15 cellular contexts compared by ENCODE assay signal in the genomic region with DNA sequence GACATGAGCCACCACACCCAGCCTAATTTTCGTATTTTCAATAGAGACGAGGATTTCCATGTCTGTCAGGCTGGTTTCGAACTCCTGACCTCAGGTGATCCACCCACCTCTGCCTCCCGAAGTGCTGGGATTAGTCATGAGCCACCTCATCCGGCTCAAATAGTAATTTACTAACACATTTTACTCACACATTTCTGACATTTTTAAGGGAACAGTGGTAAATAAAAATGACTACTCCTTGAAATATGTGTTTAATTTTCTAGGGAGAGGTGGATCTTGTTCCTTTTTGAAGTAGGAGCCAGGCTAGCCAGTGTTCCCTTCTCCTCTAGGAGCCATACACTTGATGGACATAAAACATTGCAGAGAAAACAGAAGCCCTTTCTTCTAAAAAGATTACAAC. TPM values are rescaled to one million over a fixed set of nuclear protein-coding genes. Genes with fewer than 3 reads are reported as not detected.
DNase-seq lines count a peak whose midpoint lies in the region; ATAC-seq and TF ChIP-seq lines count a peak whose summit lies in the region.
"Had no signal": no experiment of that assay in that cellular context is flagged by ENCODE, and none has a peak within 500 bp of the region (broad histone marks: within the 10 kb centered on the region; RNA-seq: fewer than 3 reads in every experiment).

No MANE protein-coding gene starts in this region.

- H3K36me3 ChIP-seq in HCT116 (ENCODE audit: control insufficient read depth in 1 of 2, insufficient read depth in 2 of 2, low read length in 2 of 2): no peaks in the 10 kb centered on the region
- H3K36me3 ChIP-seq: gastrocnemius medialis, pancreas had no signal

- no TSS peak for BruUV-seq in HCT116 (replicated peaks; lab: Mats Ljungman, UMichigan)

- H4K20me1 ChIP-seq in HCT116 (ENCODE audit: insufficient read depth): no peaks in the 10 kb centered on the region

- H2AFZ ChIP-seq in HCT116 (ENCODE audit: low read depth, low read length, poor library complexity, severe bottlenecking): no peak overlapping the region

- TF ChIP-seq CTCF in HCT116 (IDR thresholded peaks at IDR 0.05 in 2 of 3, conservative IDR thresholded peaks at IDR 0.05 in 1 of 3; ENCODE audit: borderline replicate concordance in 1 of 3, insufficient read depth in 1 of 3, low read depth in 2 of 3, low read length in 2 of 3) (no peak), fibroblast of villous mesenchyme (IDR thresholded peaks at IDR 0.05; ENCODE audit: insufficient read depth, low read depth, low read length) (no peak)

- peak overlapping the region; percentile 53 for H3K4me2 ChIP-seq in HCT116 (ENCODE audit: low read length)

- CTCF ChIA-PET in HCT116 (lab: Charles Lee): no interaction called here

- H3K9me3 ChIP-seq in HCT116 (ENCODE audit: control insufficient read depth in 1 of 2, insufficient read depth in 1 of 2, low read depth in 1 of 2, low read length in 2 of 2): no peaks in the 10 kb centered on the region
- H3K9me3 ChIP-seq: gastrocnemius medialis, mucosa of descending colon, pancreas had no signal

- peak overlapping the region; percentile 63 for H3K27ac ChIP-seq in HCT116 (ENCODE audit: low read depth, low read length)
- H3K27ac ChIP-seq: gastrocnemius medialis, pancreas had no signal

- ATAC-seq in HCT116 (peak; percentile 80), GM18907 (IDR thresholded peaks at IDR 0.05; ENCODE audit: unreplicated experiment) (no peak)
- ATAC-seq: gastrocnemius medialis, mucosa of descending colon, pancreas had no signal

- POLR2A ChIA-PET in HCT116 (lab: Charles Lee): interaction anchor here (0.8 kb wide), 1 partner anchor 14 kb away, joined by 3 read pairs; no protein-coding TSS in a partner anchor

- H3K4me3 ChIP-seq in HCT116 (replicated peaks in 1 of 2; ENCODE audit: low read depth in 1 of 2, low read length in 2 of 2): no peak overlapping the region
- no peak overlapping the region for H3K4me3 ChIP-seq in fibroblast of villous mesenchyme (ENCODE audit: low read depth, low read length)
- H3K4me3 ChIP-seq: gastrocnemius medialis, mucosa of descending colon, pancreas had no signal

- peak; percentile 96 for DNase-seq in A172 (ENCODE audit: low spot score)
- peak; percentile 56 for DNase-seq in HCT116 (ENCODE audit: low read depth, low spot score)
- DNase-seq in SW 1271 (lab: John Stamatoyannopoulos, UW): peak; percentile 60 to 93
- DNase-seq in fibroblast of villous mesenchyme (ENCODE audit: low read depth): peak; percentile 66
- no peak for DNase-seq in hippocampal formation (lab: John Stamatoyannopoulos, UW)
- DNase-seq in middle frontal gyrus (ENCODE audit: extremely low spot score, low spot score): no peak
- no peak for DNase-seq in NCI-H128 (lab: John Stamatoyannopoulos, UW; ENCODE audit: unreplicated experiment)
- DNase-seq: activated CD4-positive, alpha-beta T cell treated with anti-CD3 and anti-CD28 coated beads, Interleukin-2, amount 10 ng/mL, durations not matched to agents 24 days and 14 days; amniotic stem cell; gastrocnemius medialis; immature natural killer cell; mucosa of descending colon; NCI-H1417 treated with DMSO at 0.1 percent for 48 hours; pancreas had no signal

- RAD21 ChIA-PET in HCT116 (lab: Charles Lee; ENCODE audit: low non-redundant PET in 1 of 2, low total read pairs in 2 of 2, uncharacterized antibody in 2 of 2, unreplicated experiment in 2 of 2): no interaction called here

- H3K79me2 ChIP-seq in HCT116 (ENCODE audit: insufficient read depth, low read length): no peaks in the 10 kb centered on the region

- H3K4me1 ChIP-seq in HCT116 (ENCODE audit: control insufficient read depth in 1 of 2, insufficient read depth in 2 of 2, low read length in 2 of 2): peaks cover 12 to 55% of the 10 kb centered on the region in 2 experiments
- H3K4me1 ChIP-seq: pancreas had no signal

- no peak; the same call in 1 of the 2 replicates for TF ChIP-seq RAD21 in HCT116 (IDR thresholded peaks at IDR 0.05; ENCODE audit: low read depth)

- H3K9me2 ChIP-seq in HCT116 (ENCODE audit: insufficient read depth): no peaks in the 10 kb centered on the region; the same call in 1 of the 2 replicates

- H3K27me3 ChIP-seq in HCT116 (ENCODE audit: insufficient read depth, low read length): no peaks in the 10 kb centered on the region
- H3K27me3 ChIP-seq: gastrocnemius medialis, pancreas had no signal

- intact Hi-C loops in HCT116 (cut with micrococcal nuclease): loop anchor here (5.0 kb wide), 1 partner anchor 51 kb away; no protein-coding TSS in a partner anchor

- TF ChIP-seq POLR2A in HCT116 (IDR thresholded peaks at IDR 0.05; ENCODE audit: borderline replicate concordance, extremely low read depth, insufficient read depth, insufficient read length): no peak

- H3K9ac ChIP-seq in HCT116 (ENCODE audit: low read length): no peak overlapping the region

TF ChIP-seq in HCT116, 20 proteins besides CTCF, POLR2A, EP300 and RAD21 (continues in another document):
- no peak for TF ChIP-seq EZH2phosphoT487 (IDR thresholded peaks at IDR 0.05; ENCODE audit: borderline replicate concordance)
- no peak; the same call in 1 of the 2 replicates for TF ChIP-seq CEBPB (IDR thresholded peaks at IDR 0.05; ENCODE audit: low read depth)
- TF ChIP-seq SP1 (IDR thresholded peaks at IDR 0.05; ENCODE audit: low read depth): peak; percentile 70
- TF ChIP-seq, protein P1, sequence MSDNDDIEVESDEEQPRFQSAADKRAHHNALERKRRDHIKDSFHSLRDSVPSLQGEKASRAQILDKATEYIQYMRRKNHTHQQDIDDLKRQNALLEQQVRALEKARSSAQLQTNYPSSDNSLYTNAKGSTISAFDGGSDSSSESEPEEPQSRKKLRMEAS (IDR thresholded peaks at IDR 0.05): no peak
- TF ChIP-seq, protein P2, sequence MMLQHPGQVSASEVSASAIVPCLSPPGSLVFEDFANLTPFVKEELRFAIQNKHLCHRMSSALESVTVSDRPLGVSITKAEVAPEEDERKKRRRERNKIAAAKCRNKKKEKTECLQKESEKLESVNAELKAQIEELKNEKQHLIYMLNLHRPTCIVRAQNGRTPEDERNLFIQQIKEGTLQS (IDR thresholded peaks at IDR 0.05): no peak
- TF ChIP-seq FOSL1 (IDR thresholded peaks at IDR 0.05; ENCODE audit: low read depth): peak; percentile 79
- TF ChIP-seq ZFX (IDR thresholded peaks at IDR 0.05): no peak
- no peak for TF ChIP-seq ELF1 (IDR thresholded peaks at IDR 0.05; ENCODE audit: borderline replicate concordance, low read depth)
- 0 out of 2 replicates have a peak, but pooled peaks have one; percentile 38 for TF ChIP-seq CBX3 (IDR thresholded peaks at IDR 0.05; ENCODE audit: low read depth)
- no peak for TF ChIP-seq EZH2 (IDR thresholded peaks at IDR 0.05)
- TF ChIP-seq SIN3A (IDR thresholded peaks at IDR 0.05; ENCODE audit: low read depth): no peak
- peak; percentile 85 for TF ChIP-seq EGR1 (IDR thresholded peaks at IDR 0.05; ENCODE audit: low read depth)
- no peak for TF ChIP-seq YY1 (IDR thresholded peaks at IDR 0.05; ENCODE audit: extremely low read depth, insufficient replicate concordance, low read depth, low read length)
- TF ChIP-seq, protein P3, sequence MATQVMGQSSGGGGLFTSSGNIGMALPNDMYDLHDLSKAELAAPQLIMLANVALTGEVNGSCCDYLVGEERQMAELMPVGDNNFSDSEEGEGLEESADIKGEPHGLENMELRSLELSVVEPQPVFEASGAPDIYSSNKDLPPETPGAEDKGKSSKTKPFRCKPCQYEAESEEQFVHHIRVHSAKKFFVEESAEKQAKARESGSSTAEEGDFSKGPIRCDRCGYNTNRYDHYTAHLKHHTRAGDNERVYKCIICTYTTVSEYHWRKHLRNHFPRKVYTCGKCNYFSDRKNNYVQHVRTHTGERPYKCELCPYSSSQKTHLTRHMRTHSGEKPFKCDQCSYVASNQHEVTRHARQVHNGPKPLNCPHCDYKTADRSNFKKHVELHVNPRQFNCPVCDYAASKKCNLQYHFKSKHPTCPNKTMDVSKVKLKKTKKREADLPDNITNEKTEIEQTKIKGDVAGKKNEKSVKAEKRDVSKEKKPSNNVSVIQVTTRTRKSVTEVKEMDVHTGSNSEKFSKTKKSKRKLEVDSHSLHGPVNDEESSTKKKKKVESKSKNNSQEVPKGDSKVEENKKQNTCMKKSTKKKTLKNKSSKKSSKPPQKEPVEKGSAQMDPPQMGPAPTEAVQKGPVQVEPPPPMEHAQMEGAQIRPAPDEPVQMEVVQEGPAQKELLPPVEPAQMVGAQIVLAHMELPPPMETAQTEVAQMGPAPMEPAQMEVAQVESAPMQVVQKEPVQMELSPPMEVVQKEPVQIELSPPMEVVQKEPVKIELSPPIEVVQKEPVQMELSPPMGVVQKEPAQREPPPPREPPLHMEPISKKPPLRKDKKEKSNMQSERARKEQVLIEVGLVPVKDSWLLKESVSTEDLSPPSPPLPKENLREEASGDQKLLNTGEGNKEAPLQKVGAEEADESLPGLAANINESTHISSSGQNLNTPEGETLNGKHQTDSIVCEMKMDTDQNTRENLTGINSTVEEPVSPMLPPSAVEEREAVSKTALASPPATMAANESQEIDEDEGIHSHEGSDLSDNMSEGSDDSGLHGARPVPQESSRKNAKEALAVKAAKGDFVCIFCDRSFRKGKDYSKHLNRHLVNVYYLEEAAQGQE (IDR thresholded peaks at IDR 0.05; ENCODE audit: low read depth): no peak
- no peak for TF ChIP-seq ZNF274 (IDR thresholded peaks at IDR 0.05; ENCODE audit: low read depth, low read length)
- TF ChIP-seq, protein P4, sequence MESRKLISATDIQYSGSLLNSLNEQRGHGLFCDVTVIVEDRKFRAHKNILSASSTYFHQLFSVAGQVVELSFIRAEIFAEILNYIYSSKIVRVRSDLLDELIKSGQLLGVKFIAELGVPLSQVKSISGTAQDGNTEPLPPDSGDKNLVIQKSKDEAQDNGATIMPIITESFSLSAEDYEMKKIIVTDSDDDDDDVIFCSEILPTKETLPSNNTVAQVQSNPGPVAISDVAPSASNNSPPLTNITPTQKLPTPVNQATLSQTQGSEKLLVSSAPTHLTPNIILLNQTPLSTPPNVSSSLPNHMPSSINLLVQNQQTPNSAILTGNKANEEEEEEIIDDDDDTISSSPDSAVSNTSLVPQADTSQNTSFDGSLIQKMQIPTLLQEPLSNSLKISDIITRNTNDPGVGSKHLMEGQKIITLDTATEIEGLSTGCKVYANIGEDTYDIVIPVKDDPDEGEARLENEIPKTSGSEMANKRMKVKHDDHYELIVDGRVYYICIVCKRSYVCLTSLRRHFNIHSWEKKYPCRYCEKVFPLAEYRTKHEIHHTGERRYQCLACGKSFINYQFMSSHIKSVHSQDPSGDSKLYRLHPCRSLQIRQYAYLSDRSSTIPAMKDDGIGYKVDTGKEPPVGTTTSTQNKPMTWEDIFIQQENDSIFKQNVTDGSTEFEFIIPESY (IDR thresholded peaks at IDR 0.05; ENCODE audit: extremely low read depth, insufficient replicate concordance, low read length): no peak
- TF ChIP-seq SRF (IDR thresholded peaks at IDR 0.05; ENCODE audit: low read depth): no peak
- TF ChIP-seq JUND (IDR thresholded peaks at IDR 0.05): peak; percentile 79
- TF ChIP-seq POLR2AphosphoS5 (IDR thresholded peaks at IDR 0.05; ENCODE audit: low read depth, low read length): no peak

RNA-seq across cellular contexts. Expression of a gene that starts 55.2 kb away (rescaled TPM):
- 114 and 125 TPM in 2 replicates for total RNA-seq in A172 (2014; rRNA removed; shearing (Covaris generic))
- total RNA-seq in HCT116 (2021; ENCODE audit: unreplicated experiment) (57.4 TPM), fibroblast of villous mesenchyme (132 and 233 TPM in 2 replicates)
- 10.5 and 11.8 TPM in 2 replicates for polyA plus RNA-seq in HCT116 (2012)

Comparison
In these comparisons a context has a peak if more than half of its experiments do, and no peak if none do; other contexts are left out.
1. DNase-seq: peak in A172 (single experiment), HCT116 (single experiment), SW 1271 (2 of 2) and fibroblast of villous mesenchyme (single experiment); none in hippocampal formation (0 of 2), middle frontal gyrus (single experiment) and NCI-H128 (single experiment).